ENCODE assay signal across 12 cellular contexts in the genomic region with DNA sequence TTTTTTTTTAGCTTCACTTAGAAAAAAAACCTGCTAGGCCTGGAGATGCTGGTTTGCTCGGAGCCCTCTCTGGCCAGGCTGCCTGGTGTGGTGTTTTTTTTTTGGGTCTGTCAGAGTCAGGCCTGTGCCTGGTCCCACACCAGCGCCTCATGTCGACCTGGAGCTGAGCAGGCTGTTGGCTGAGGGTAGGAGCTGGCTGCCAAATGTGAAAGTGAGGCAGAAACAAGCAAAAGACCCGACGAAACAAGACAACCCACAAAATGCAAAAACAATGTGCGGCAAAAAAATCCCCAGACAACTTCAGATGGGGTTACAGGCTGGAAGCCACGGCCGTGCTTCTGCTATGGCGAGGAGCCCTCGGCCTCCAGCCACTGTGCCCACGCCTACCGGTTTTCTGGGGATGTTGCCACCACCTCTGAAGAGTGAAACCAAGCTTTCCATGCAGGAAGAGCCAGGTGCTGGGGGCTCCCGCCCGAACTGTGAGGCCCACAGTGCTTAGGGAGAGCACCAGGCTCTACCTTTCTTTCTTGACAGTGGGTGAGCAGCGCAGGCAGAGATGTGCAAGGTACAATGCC.
"Had no signal": no experiment of that assay in that cellular context is flagged by ENCODE, and none has a peak within 500 bp of the region (broad histone marks: within the 10 kb centered on the region; RNA-seq: fewer than 3 reads in every experiment).

No MANE protein-coding gene starts in this region.

- H3K27ac ChIP-seq: colonic mucosa, gastroesophageal sphincter, hepatocyte had no signal

- H3K27me3 Mint-ChIP-seq: naive B cell had no signal

- DNase-seq: activated naive CD4-positive, alpha-beta T cell; activated T-cell treated with anti-CD3 and anti-CD28 coated beads, Interleukin-2, amount 50 U/mL, for 48 hours; colonic mucosa; effector CD4-positive, alpha-beta T cell; left ventricle myocardium superior; naive B cell; right cardiac atrium; stimulated activated naive CD4-positive, alpha-beta T cell treated with Interleukin-2 at 50 U/mL for 16 hours had no signal

- H3K27ac Mint-ChIP-seq: progenitor cell of endocrine pancreas; T-helper 2 cell treated with Interferon-gamma antibody and Interleukin-4, amounts not matched to agents 5 μg/mL and 100 μg/mL, for 36 hours had no signal

- H3K9me3 Mint-ChIP-seq: naive B cell; T-helper 2 cell treated with Interferon-gamma antibody and Interleukin-4, amounts not matched to agents 5 μg/mL and 100 μg/mL, for 36 hours had no signal

- H3K4me3 Mint-ChIP-seq: naive B cell; T-helper 2 cell treated with Interferon-gamma antibody and Interleukin-4, amounts not matched to agents 5 μg/mL and 100 μg/mL, for 36 hours had no signal

- H3K4me1 Mint-ChIP-seq: naive B cell had no signal

- H3K9me3 ChIP-seq: colonic mucosa, gastroesophageal sphincter had no signal
